In the genomic region with DNA sequence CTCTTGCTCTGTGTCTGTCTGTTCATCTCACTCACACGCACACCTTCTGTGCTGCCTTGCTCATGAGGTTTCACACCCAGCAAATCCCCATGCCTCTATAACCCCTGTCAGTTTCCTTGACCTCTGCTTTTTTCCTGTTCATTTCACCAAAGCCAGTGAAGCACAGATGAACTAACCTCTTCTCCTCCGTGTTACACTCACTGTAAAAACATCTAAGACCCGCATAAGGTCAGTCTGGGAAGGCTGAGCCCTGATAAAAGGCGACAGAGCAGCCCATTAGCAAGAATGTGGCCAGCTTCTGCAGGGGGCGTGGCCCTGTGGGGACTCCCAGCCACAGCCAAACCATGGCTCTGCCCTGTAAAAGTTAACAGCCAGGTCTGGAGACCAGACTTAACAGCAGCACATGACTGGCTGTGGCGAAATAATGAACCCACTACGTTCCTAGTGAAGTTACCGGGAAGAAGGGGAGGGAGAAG, we compare ENCODE assay signal across 8 cellular contexts. TPM values are rescaled to one million over a fixed set of nuclear protein-coding genes. Genes with fewer than 3 reads are reported as not detected.
DNase-seq lines count a peak whose midpoint lies in the region; ATAC-seq, FAIRE-seq and TF ChIP-seq lines count a peak whose summit lies in the region.

No MANE protein-coding gene starts in this region.

- H3K9me3 Mint-ChIP-seq in activated CD8-positive, alpha-beta memory T cell treated with anti-CD3 and anti-CD28 coated beads, Interleukin-2, amount 10 ng/mL, durations not matched to agents 7 days and 5 days (ENCODE audit: low read depth): no peaks in the 10 kb centered on the region

- TF ChIP-seq RAD21 in liver (IDR thresholded peaks at IDR 0.05): no peak

- 64% methylated on average over 8 of the region's 8 CpGs for WGBS in liver

- H3K36me3 ChIP-seq in colonic mucosa (no peaks in the 10 kb centered on the region), liver (ENCODE audit: control insufficient read depth in 4 of 4, insufficient read depth in 3 of 4, low read depth in 1 of 4, low read length in 3 of 4) (no peaks in the 10 kb centered on the region)

- FAIRE-seq in urothelium cell line (lab: Jason Lieb, UNC): no peak

- H3K27me3 ChIP-seq in colonic mucosa (no peaks in the 10 kb centered on the region), liver (ENCODE audit: control insufficient read depth in 4 of 4, insufficient read depth in 4 of 4, low read length in 3 of 4) (no peaks in the 10 kb centered on the region)

- CTCF ChIA-PET in activated CD8-positive, alpha-beta memory T cell treated with anti-CD3 and anti-CD28 coated beads, Interleukin-2, amount 10 ng/mL, durations not matched to agents 7 days and 5 days (lab: Charles Lee): interaction anchor here (1.0 to 2.7 kb wide), 6 partner anchors 8 to 210 kb away, joined by 3 to 9 read pairs (median 4); no protein-coding TSS in a partner anchor

- no peak for DNase-seq in activated CD8-positive, alpha-beta memory T cell treated with anti-CD3 and anti-CD28 coated beads, Interleukin-2, amount 10 ng/mL, durations not matched to agents 7 days and 5 days
- DNase-seq in activated CD8-positive, alpha-beta memory T cell treated with anti-CD3 and anti-CD28 coated beads, Interleukin-2, amount 50 U/mL, for 4 hours: no peak
- DNase-seq in colonic mucosa (no peak), urothelium cell line (ENCODE audit: low spot score) (peak; percentile 12), COR-L47 (lab: John Stamatoyannopoulos, UW) (no peak)

- H3K36me3 Mint-ChIP-seq in activated CD8-positive, alpha-beta memory T cell treated with anti-CD3 and anti-CD28 coated beads, Interleukin-2, amount 10 ng/mL, durations not matched to agents 7 days and 5 days: peaks cover 4% of the 10 kb centered on the region

- H3K27ac Mint-ChIP-seq in activated CD8-positive, alpha-beta memory T cell treated with anti-CD3 and anti-CD28 coated beads, Interleukin-2, amount 10 ng/mL, durations not matched to agents 7 days and 5 days: peak overlapping the region; percentile 19

- ATAC-seq in activated CD8-positive, alpha-beta memory T cell treated with anti-CD3 and anti-CD28 coated beads, Interleukin-2, amount 10 ng/mL, durations not matched to agents 7 days and 5 days: peak; percentile 25
- ATAC-seq in HG03108 (IDR thresholded peaks at IDR 0.05; ENCODE audit: unreplicated experiment): no peak
- ATAC-seq in GM21360 (IDR thresholded peaks at IDR 0.05; ENCODE audit: unreplicated experiment): no peak

- H3K4me1 ChIP-seq in colonic mucosa (peaks cover 16% of the 10 kb centered on the region), liver (ENCODE audit: control insufficient read depth in 4 of 4, insufficient read depth in 4 of 4, low read length in 3 of 4) (peaks cover 13 to 44% (median 35%) of the 10 kb centered on the region in 4 donors)

- TF ChIP-seq CTCF in colonic mucosa (IDR thresholded peaks at IDR 0.05) (no peak), liver (IDR thresholded peaks at IDR 0.05; ENCODE audit: low read depth, low read length, missing input control) (no peak)

- no peak overlapping the region for H3K4me3 Mint-ChIP-seq in activated CD8-positive, alpha-beta memory T cell treated with anti-CD3 and anti-CD28 coated beads, Interleukin-2, amount 10 ng/mL, durations not matched to agents 7 days and 5 days

- intact Hi-C loops in colonic mucosa (cut with DNase I): no loop called here

- no peak overlapping the region for H3K4me3 ChIP-seq in colonic mucosa
- H3K4me3 ChIP-seq in liver (ENCODE audit: low read depth in 1 of 3, low read length in 3 of 3): no peak overlapping the region

- H3K27ac ChIP-seq in colonic mucosa (peak overlapping the region; percentile 27), liver (ENCODE audit: low read depth in 1 of 2, low read length in 2 of 2) (peak overlapping the region; percentile 50 to 79)

- peaks cover 39% of the 10 kb centered on the region for H3K4me1 Mint-ChIP-seq in activated CD8-positive, alpha-beta memory T cell treated with anti-CD3 and anti-CD28 coated beads, Interleukin-2, amount 10 ng/mL, durations not matched to agents 7 days and 5 days

- peak overlapping the region in 1 of 2 donors; percentile 58 for H3K9ac ChIP-seq in colonic mucosa (ENCODE audit: low read depth in 2 of 2, low read length in 2 of 2)
- H3K9ac ChIP-seq in liver (ENCODE audit: low read depth in 1 of 2, low read length in 2 of 2): no peak overlapping the region

- H3K27me3 Mint-ChIP-seq in activated CD8-positive, alpha-beta memory T cell treated with anti-CD3 and anti-CD28 coated beads, Interleukin-2, amount 10 ng/mL, durations not matched to agents 7 days and 5 days: no peaks in the 10 kb centered on the region

- H3K9me3 ChIP-seq in colonic mucosa (no peaks in the 10 kb centered on the region), liver (ENCODE audit: control insufficient read depth in 4 of 4, low read length in 3 of 4) (no peaks in the 10 kb centered on the region)

TF ChIP-seq in liver, 16 proteins besides CTCF, POLR2A, EP300 and RAD21:
- TF ChIP-seq SP1 (IDR thresholded peaks at IDR 0.05): no peak
- TF ChIP-seq, protein P1, sequence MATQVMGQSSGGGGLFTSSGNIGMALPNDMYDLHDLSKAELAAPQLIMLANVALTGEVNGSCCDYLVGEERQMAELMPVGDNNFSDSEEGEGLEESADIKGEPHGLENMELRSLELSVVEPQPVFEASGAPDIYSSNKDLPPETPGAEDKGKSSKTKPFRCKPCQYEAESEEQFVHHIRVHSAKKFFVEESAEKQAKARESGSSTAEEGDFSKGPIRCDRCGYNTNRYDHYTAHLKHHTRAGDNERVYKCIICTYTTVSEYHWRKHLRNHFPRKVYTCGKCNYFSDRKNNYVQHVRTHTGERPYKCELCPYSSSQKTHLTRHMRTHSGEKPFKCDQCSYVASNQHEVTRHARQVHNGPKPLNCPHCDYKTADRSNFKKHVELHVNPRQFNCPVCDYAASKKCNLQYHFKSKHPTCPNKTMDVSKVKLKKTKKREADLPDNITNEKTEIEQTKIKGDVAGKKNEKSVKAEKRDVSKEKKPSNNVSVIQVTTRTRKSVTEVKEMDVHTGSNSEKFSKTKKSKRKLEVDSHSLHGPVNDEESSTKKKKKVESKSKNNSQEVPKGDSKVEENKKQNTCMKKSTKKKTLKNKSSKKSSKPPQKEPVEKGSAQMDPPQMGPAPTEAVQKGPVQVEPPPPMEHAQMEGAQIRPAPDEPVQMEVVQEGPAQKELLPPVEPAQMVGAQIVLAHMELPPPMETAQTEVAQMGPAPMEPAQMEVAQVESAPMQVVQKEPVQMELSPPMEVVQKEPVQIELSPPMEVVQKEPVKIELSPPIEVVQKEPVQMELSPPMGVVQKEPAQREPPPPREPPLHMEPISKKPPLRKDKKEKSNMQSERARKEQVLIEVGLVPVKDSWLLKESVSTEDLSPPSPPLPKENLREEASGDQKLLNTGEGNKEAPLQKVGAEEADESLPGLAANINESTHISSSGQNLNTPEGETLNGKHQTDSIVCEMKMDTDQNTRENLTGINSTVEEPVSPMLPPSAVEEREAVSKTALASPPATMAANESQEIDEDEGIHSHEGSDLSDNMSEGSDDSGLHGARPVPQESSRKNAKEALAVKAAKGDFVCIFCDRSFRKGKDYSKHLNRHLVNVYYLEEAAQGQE (IDR thresholded peaks at IDR 0.05): no peak
- TF ChIP-seq GABPA (IDR thresholded peaks at IDR 0.05 in 1 of 2, conservative IDR thresholded peaks at IDR 0.05 in 1 of 2): no peak
- TF ChIP-seq HNF4G (IDR thresholded peaks at IDR 0.05): no peak
- TF ChIP-seq, protein P2, sequence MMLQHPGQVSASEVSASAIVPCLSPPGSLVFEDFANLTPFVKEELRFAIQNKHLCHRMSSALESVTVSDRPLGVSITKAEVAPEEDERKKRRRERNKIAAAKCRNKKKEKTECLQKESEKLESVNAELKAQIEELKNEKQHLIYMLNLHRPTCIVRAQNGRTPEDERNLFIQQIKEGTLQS (IDR thresholded peaks at IDR 0.05): no peak
- TF ChIP-seq HNF4A (conservative IDR thresholded peaks at IDR 0.05): no peak
- TF ChIP-seq JUND (IDR thresholded peaks at IDR 0.05): no peak
- TF ChIP-seq, protein P3, sequence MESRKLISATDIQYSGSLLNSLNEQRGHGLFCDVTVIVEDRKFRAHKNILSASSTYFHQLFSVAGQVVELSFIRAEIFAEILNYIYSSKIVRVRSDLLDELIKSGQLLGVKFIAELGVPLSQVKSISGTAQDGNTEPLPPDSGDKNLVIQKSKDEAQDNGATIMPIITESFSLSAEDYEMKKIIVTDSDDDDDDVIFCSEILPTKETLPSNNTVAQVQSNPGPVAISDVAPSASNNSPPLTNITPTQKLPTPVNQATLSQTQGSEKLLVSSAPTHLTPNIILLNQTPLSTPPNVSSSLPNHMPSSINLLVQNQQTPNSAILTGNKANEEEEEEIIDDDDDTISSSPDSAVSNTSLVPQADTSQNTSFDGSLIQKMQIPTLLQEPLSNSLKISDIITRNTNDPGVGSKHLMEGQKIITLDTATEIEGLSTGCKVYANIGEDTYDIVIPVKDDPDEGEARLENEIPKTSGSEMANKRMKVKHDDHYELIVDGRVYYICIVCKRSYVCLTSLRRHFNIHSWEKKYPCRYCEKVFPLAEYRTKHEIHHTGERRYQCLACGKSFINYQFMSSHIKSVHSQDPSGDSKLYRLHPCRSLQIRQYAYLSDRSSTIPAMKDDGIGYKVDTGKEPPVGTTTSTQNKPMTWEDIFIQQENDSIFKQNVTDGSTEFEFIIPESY (IDR thresholded peaks at IDR 0.05): no peak
- TF ChIP-seq TAF1 (conservative IDR thresholded peaks at IDR 0.05): no peak
- no peak for TF ChIP-seq NR2F2 (IDR thresholded peaks at IDR 0.05)
- TF ChIP-seq RXRA (IDR thresholded peaks at IDR 0.05): no peak

RNA-seq across cellular contexts. Expression of a gene that starts 42.8 kb away (rescaled TPM):
- under 1 TPM; 0.41 to 0.68 TPM for total RNA-seq in activated CD8-positive, alpha-beta memory T cell treated with anti-CD3 and anti-CD28 coated beads, Interleukin-2, amount 10 ng/mL, durations not matched to agents 7 days and 5 days
- total RNA-seq in colonic mucosa (under 1 TPM; 0.35 to 0.64 TPM), liver (not detected)
- under 1 TPM in 1 of 2 donors, not detected in 1; 0.22 TPM for polyA plus RNA-seq in liver
